ENCODE assay signal across 25 cellular contexts in the genomic region with DNA sequence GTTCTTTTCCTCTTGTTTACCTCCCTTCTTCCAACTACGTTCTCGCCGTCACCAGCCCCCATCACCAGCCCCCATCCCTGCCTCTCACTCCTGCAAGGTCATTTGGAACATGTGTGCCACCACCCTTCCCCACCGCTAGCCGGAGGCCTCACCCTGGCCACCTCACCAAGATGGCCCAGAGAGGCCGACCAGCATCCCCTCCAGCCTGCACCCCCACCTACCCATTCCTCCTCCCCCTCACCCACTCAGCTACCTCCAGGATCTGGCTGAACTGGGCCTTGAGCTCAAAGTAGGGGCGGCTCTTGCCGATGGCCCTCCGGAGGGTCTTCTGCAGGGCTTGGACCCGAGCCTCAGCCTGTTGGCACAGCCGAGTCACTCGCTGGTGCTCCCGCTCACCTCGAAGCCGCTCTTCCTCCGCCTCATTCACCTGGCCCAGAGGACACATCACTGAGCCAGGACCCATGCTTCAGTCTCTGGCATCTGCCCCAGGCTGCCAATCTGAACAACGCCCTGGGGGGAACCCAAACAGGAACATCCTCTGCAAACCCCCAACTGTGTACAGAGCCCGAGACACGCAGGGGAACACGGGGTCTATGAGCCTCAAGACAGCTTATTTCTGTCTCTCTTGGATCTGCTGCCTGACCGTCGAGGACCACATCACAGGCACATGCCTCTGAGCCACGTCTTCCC. TPM values are rescaled to one million over a fixed set of nuclear protein-coding genes. Genes with fewer than 3 reads are reported as not detected.
"Had no signal": no experiment of that assay in that cellular context is flagged by ENCODE, and none has a peak within 500 bp of the region (broad histone marks: within the 10 kb centered on the region; RNA-seq: fewer than 3 reads in every experiment).

No MANE protein-coding gene starts in this region.

- H3K4me1 Mint-ChIP-seq: nephron had no signal

- ATAC-seq: activated CD4-positive, alpha-beta T cell treated with anti-CD3 and anti-CD28 coated beads for 36 hours; effector memory CD8-positive, alpha-beta T cell; left ventricle myocardium superior had no signal

- H3K27me3 Mint-ChIP-seq: activated CD4-positive, alpha-beta T cell treated with anti-CD3 and anti-CD28 coated beads for 36 hours; activated naive CD8-positive, alpha-beta T cell; effector memory CD8-positive, alpha-beta T cell had no signal

- H3K9me3 ChIP-seq: esophagus muscularis mucosa, thyroid gland had no signal

- H3K9me3 Mint-ChIP-seq: effector memory CD8-positive, alpha-beta T cell; nephron; WTC11 had no signal

- H3K27ac ChIP-seq: esophagus muscularis mucosa, thyroid gland had no signal

- H3K27ac Mint-ChIP-seq: activated CD4-positive, alpha-beta T cell treated with anti-CD3 and anti-CD28 coated beads for 36 hours; activated naive CD8-positive, alpha-beta T cell; nephron; WTC11 had no signal

- H3K4me3 ChIP-seq: esophagus muscularis mucosa, thyroid gland had no signal

- DNase-seq: activated CD4-positive, alpha-beta T cell treated with anti-CD3 and anti-CD28 coated beads for 36 hours; activated CD4-positive, alpha-beta T cell treated with anti-CD3 and anti-CD28 coated beads, Interleukin-2, amount 50 U/mL, for 4 hours; activated CD8-positive, alpha-beta memory T cell treated with anti-CD3 and anti-CD28 coated beads for 24 hours; activated gamma-delta T cell treated with Interleukin-2 at 50 U/mL for 16 hours; central memory CD4-positive, alpha-beta T cell; effector memory CD8-positive, alpha-beta T cell; hypothalamus; left ventricle myocardium superior; midbrain; nucleus accumbens; stimulated activated CD4-positive, alpha-beta T cell treated with anti-CD3 and anti-CD28 coated beads, Interleukin-2, amount 100 ng/mL, for 48 hours; stimulated activated CD8-positive, alpha-beta memory T cell treated with anti-CD3 and anti-CD28 coated beads, Interleukin-4, amount 100 ng/mL, for 48 hours; stimulated activated naive CD4-positive, alpha-beta T cell treated with Interleukin-2 at 50 U/mL for 16 hours; substantia nigra; T-helper 1 cell; T1000 had no signal

- H3K4me3 Mint-ChIP-seq: activated CD4-positive, alpha-beta T cell treated with anti-CD3 and anti-CD28 coated beads for 36 hours; activated naive CD8-positive, alpha-beta T cell; effector memory CD8-positive, alpha-beta T cell; nephron; WTC11 had no signal

- H3K27me3 ChIP-seq: esophagus muscularis mucosa, thyroid gland had no signal

RNA-seq across cellular contexts. Expression of a gene that starts 57.3 kb away (rescaled TPM):
- total RNA-seq: activated CD4-positive, alpha-beta T cell treated with anti-CD3 and anti-CD28 coated beads for 36 hours; astrocyte; dermis microvascular lymphatic vessel endothelial cell; frontal cortex; left ventricle myocardium superior; thyroid gland; urinary bladder; WTC11 had no signal
- polyA plus RNA-seq: urinary bladder had no signal
